In genomic region chr2:8509613-8510012, GRCh38 we compare ENCODE assay signal across 18 cellular contexts.
DNase-seq lines count a peak whose midpoint lies in the region; ATAC-seq and TF ChIP-seq lines count a peak whose summit lies in the region.
"Had no signal": no experiment of that assay in that cellular context is flagged by ENCODE, and none has a peak within 500 bp of the region (broad histone marks: within the 10 kb centered on the region; RNA-seq: fewer than 3 reads in every experiment).

No MANE protein-coding gene starts in this region.

- H2AFZ ChIP-seq in parathyroid adenoma, result no peak overlapping the region

- H3K27me3 ChIP-seq in parathyroid adenoma (ENCODE audit: control insufficient read depth, insufficient read depth, low read length), result no peaks in the 10 kb centered on the region
- no peaks in the 10 kb centered on the region for H3K27me3 ChIP-seq in upper lobe of right lung
- H3K27me3 ChIP-seq in body of pancreas, result no peaks in the 10 kb centered on the region
- no peaks in the 10 kb centered on the region for H3K27me3 ChIP-seq in esophagus squamous epithelium
- H3K27me3 ChIP-seq: BLaER1 had no signal

- 68 to 100% methylated on average over 2 of the region's 2 CpGs for WGBS in body of pancreas, 2 donors
- 82 to 93% methylated on average over 1 to 2 of the region's 2 CpGs for WGBS in esophagus squamous epithelium, 2 donors

- no peaks in the 10 kb centered on the region for H3K27me3 Mint-ChIP-seq in activated naive CD8-positive, alpha-beta T cell treated with anti-CD3 and anti-CD28 coated beads, Interleukin-2, amount 10 ng/mL, durations not matched to agents 7 days and 5 days
- no peaks in the 10 kb centered on the region for H3K27me3 Mint-ChIP-seq in activated naive CD8-positive, alpha-beta T cell treated with anti-CD3 and anti-CD28 coated beads, Interleukin-2, amount 50 U/mL, for 24 hours
- peaks cover 7 to 13% (median 8%) of the 10 kb centered on the region in 3 donors for H3K27me3 Mint-ChIP-seq in immature natural killer cell (ENCODE audit: low read depth in 3 of 3)
- H3K27me3 Mint-ChIP-seq: CD8-positive, alpha-beta memory T cell had no signal

- H3K27ac Mint-ChIP-seq in activated naive CD8-positive, alpha-beta T cell treated with anti-CD3 and anti-CD28 coated beads, Interleukin-2, amount 10 ng/mL, durations not matched to agents 7 days and 5 days, result no peak overlapping the region
- H3K27ac Mint-ChIP-seq in activated naive CD8-positive, alpha-beta T cell treated with anti-CD3 and anti-CD28 coated beads, Interleukin-2, amount 50 U/mL, for 24 hours, result no peak overlapping the region
- peak overlapping the region in 5 of 6 donors; percentile 8 to 99 (median 91) for H3K27ac Mint-ChIP-seq in immature natural killer cell
- H3K27ac Mint-ChIP-seq: H9 had no signal

- POLR2A ChIA-PET in activated naive CD8-positive, alpha-beta T cell treated with anti-CD3 and anti-CD28 coated beads, Interleukin-2, amount 10 ng/mL, durations not matched to agents 7 days and 5 days (lab: Charles Lee), result no interaction called here

- H3K4me3 Mint-ChIP-seq in activated naive CD8-positive, alpha-beta T cell treated with anti-CD3 and anti-CD28 coated beads, Interleukin-2, amount 10 ng/mL, durations not matched to agents 7 days and 5 days, result no peak overlapping the region
- H3K4me3 Mint-ChIP-seq in activated naive CD8-positive, alpha-beta T cell treated with anti-CD3 and anti-CD28 coated beads, Interleukin-2, amount 50 U/mL, for 24 hours, result no peak overlapping the region
- peak overlapping the region in 1 of 5 donors; percentile 70 for H3K4me3 Mint-ChIP-seq in immature natural killer cell
- H3K4me3 Mint-ChIP-seq: CD8-positive, alpha-beta memory T cell; H9 had no signal

- peaks cover 41% of the 10 kb centered on the region for H3K4me1 Mint-ChIP-seq in activated naive CD8-positive, alpha-beta T cell treated with anti-CD3 and anti-CD28 coated beads, Interleukin-2, amount 10 ng/mL, durations not matched to agents 7 days and 5 days
- H3K4me1 Mint-ChIP-seq in activated naive CD8-positive, alpha-beta T cell treated with anti-CD3 and anti-CD28 coated beads, Interleukin-2, amount 50 U/mL, for 24 hours, result peaks cover 33% of the 10 kb centered on the region
- H3K4me1 Mint-ChIP-seq in immature natural killer cell, result peaks cover 58 to 63% of the 10 kb centered on the region in 2 donors

- H3K4me1 ChIP-seq in parathyroid adenoma, result peaks cover 73% of the 10 kb centered on the region
- peaks cover 2% of the 10 kb centered on the region for H3K4me1 ChIP-seq in upper lobe of right lung
- no peaks in the 10 kb centered on the region for H3K4me1 ChIP-seq in body of pancreas
- peaks cover 0 to 46% (median 6%) of the 10 kb centered on the region in 3 donors for H3K4me1 ChIP-seq in esophagus squamous epithelium

- DNase-seq in activated naive CD8-positive, alpha-beta T cell treated with anti-CD3 and anti-CD28 coated beads, Interleukin-2, amount 10 ng/mL, durations not matched to agents 7 days and 5 days, result peak; percentile 15
- no peak for DNase-seq in activated naive CD8-positive, alpha-beta T cell treated with anti-CD3 and anti-CD28 coated beads, Interleukin-2, amount 50 U/mL, for 24 hours
- no peak for DNase-seq in immature natural killer cell
- no peak for DNase-seq in upper lobe of right lung
- no peak for DNase-seq in germinal center (ENCODE audit: low spot score)
- DNase-seq in body of pancreas, result no peak
- DNase-seq in esophagus squamous epithelium (lab: John Stamatoyannopoulos, UW), result no peak
- DNase-seq: 8988T; CD8-positive, alpha-beta memory T cell; COR-L47; DMS 273 treated with DMSO at 0.1 percent for 48 hours; DMS53; DND-41; EL; H9 had no signal

- H3K9me3 ChIP-seq in parathyroid adenoma (ENCODE audit: control insufficient read depth, low read length) (no peaks in the 10 kb centered on the region), upper lobe of right lung (no peaks in the 10 kb centered on the region), body of pancreas (peaks cover 0 to 6% (median 0%) of the 10 kb centered on the region in 3 donors), esophagus squamous epithelium (no peaks in the 10 kb centered on the region)

- no peak overlapping the region for H3K4me2 ChIP-seq in parathyroid adenoma (ENCODE audit: low read length)
- H3K4me2 ChIP-seq: BLaER1 had no signal

- peak overlapping the region; percentile 96 for H3K27ac ChIP-seq in parathyroid adenoma
- no peak overlapping the region for H3K27ac ChIP-seq in upper lobe of right lung
- no peak overlapping the region for H3K27ac ChIP-seq in body of pancreas
- H3K27ac ChIP-seq in esophagus squamous epithelium, result no peak overlapping the region
- H3K27ac ChIP-seq: BLaER1 had no signal

- H3K36me3 ChIP-seq in parathyroid adenoma (ENCODE audit: control insufficient read depth, insufficient read depth, low read length) (no peaks in the 10 kb centered on the region), upper lobe of right lung (no peaks in the 10 kb centered on the region), body of pancreas (replicated peaks in 1 of 2; ENCODE audit: insufficient read depth in 1 of 2, low read depth in 2 of 2) (no peaks in the 10 kb centered on the region), esophagus squamous epithelium (no peaks in the 10 kb centered on the region)

- H3K9ac ChIP-seq in parathyroid adenoma, result no peak overlapping the region
- H3K9ac ChIP-seq: BLaER1 had no signal

- TF ChIP-seq POLR2A in body of pancreas (IDR thresholded peaks at IDR 0.05) (no peak), esophagus squamous epithelium (IDR thresholded peaks at IDR 0.05) (no peak)

- TF ChIP-seq CTCF in parathyroid adenoma (IDR thresholded peaks at IDR 0.05) (no peak), upper lobe of right lung (IDR thresholded peaks at IDR 0.05) (no peak), body of pancreas (IDR thresholded peaks at IDR 0.05) (no peak), esophagus squamous epithelium (IDR thresholded peaks at IDR 0.05) (no peak)

- H3K36me3 Mint-ChIP-seq in activated naive CD8-positive, alpha-beta T cell treated with anti-CD3 and anti-CD28 coated beads, Interleukin-2, amount 10 ng/mL, durations not matched to agents 7 days and 5 days, result peaks cover 34% of the 10 kb centered on the region
- peaks cover 22% of the 10 kb centered on the region for H3K36me3 Mint-ChIP-seq in activated naive CD8-positive, alpha-beta T cell treated with anti-CD3 and anti-CD28 coated beads, Interleukin-2, amount 50 U/mL, for 24 hours (ENCODE audit: low read depth)
- peaks cover 0 to 8% (median 0%) of the 10 kb centered on the region in 3 donors for H3K36me3 Mint-ChIP-seq in immature natural killer cell

- peaks cover 52% of the 10 kb centered on the region for H3K79me2 ChIP-seq in parathyroid adenoma

- H3K9me3 Mint-ChIP-seq in activated naive CD8-positive, alpha-beta T cell treated with anti-CD3 and anti-CD28 coated beads, Interleukin-2, amount 10 ng/mL, durations not matched to agents 7 days and 5 days, result peaks cover 20% of the 10 kb centered on the region
- H3K9me3 Mint-ChIP-seq in activated naive CD8-positive, alpha-beta T cell treated with anti-CD3 and anti-CD28 coated beads, Interleukin-2, amount 50 U/mL, for 24 hours, result peaks cover 15% of the 10 kb centered on the region
- H3K9me3 Mint-ChIP-seq in immature natural killer cell, result peaks cover 0 to 2% (median 0%) of the 10 kb centered on the region in 6 donors

- H3K4me3 ChIP-seq in parathyroid adenoma (ENCODE audit: low read depth, low read length), result no peak overlapping the region
- no peak overlapping the region for H3K4me3 ChIP-seq in upper lobe of right lung
- no peak overlapping the region for H3K4me3 ChIP-seq in body of pancreas
- H3K4me3 ChIP-seq in esophagus squamous epithelium, result no peak overlapping the region
- H3K4me3 ChIP-seq: BLaER1, GM12878 had no signal

- no peak for ATAC-seq in activated naive CD8-positive, alpha-beta T cell treated with anti-CD3 and anti-CD28 coated beads, Interleukin-2, amount 10 ng/mL, durations not matched to agents 7 days and 5 days (ENCODE audit: low read depth)
- no peak for ATAC-seq in activated naive CD8-positive, alpha-beta T cell treated with anti-CD3 and anti-CD28 coated beads, Interleukin-2, amount 50 U/mL, for 24 hours
- ATAC-seq in upper lobe of right lung, result peak; percentile 67
- ATAC-seq in body of pancreas, result no peak
- ATAC-seq: GM12878 had no signal

- intact Hi-C loops in upper lobe of right lung (cut with DNase I) (no loop called here), body of pancreas (cut with DNase I) (no loop called here), esophagus squamous epithelium (cut with DNase I) (no loop called here)

Comparison
In these comparisons a context has a peak if more than half of its experiments do, and no peak if none do; other contexts are left out.
1. H3K27ac Mint-ChIP-seq: peak in immature natural killer cell (5 of 6); none in activated naive CD8-positive, alpha-beta T cell treated with anti-CD3 and anti-CD28 coated beads, Interleukin-2, amount 10 ng/mL, durations not matched to agents 7 days and 5 days (single experiment) and activated naive CD8-positive, alpha-beta T cell treated with anti-CD3 and anti-CD28 coated beads, Interleukin-2, amount 50 U/mL, for 24 hours (single experiment).